Comparison of ENCODE assay signal across 1 cellular context in genomic region chr1:109532365-109533136, GRCh38.
A peak's percentile ranks its signal among the peaks of the same experiment; 100 is the strongest.
TF ChIP-seq lines count a peak whose summit lies in the region.

No MANE protein-coding gene starts in this region.

TF ChIP-seq in GM23338, 12 proteins besides CTCF, POLR2A, EP300 and RAD21:
- TF ChIP-seq ZNF331 (CRISPR knock-in tag; IDR thresholded peaks at IDR 0.05; ENCODE audit: low read depth): no peak
- 0 out of 2 replicates have a peak, but pooled peaks have one; percentile 20 for TF ChIP-seq POLR2AphosphoS5 (IDR thresholded peaks at IDR 0.05; ENCODE audit: low read depth)
- no peak for TF ChIP-seq STAT1 (IDR thresholded peaks at IDR 0.05; ENCODE audit: unreplicated experiment)
- 0 out of 2 replicates have a peak, but pooled peaks have one; percentile 32 for TF ChIP-seq ETS1 (IDR thresholded peaks at IDR 0.05)
- TF ChIP-seq EZH2 (IDR thresholded peaks at IDR 0.05; ENCODE audit: low read depth, unreplicated experiment): no peak
- peak; percentile 52; the same call in 1 of the 2 replicates for TF ChIP-seq ZNF462 (CRISPR knock-in tag; IDR thresholded peaks at IDR 0.05)
